Comparison of ENCODE assay signal across 11 cellular contexts in genomic region chrX:7086384-7086783, GRCh38.
DNase-seq lines count a peak whose midpoint lies in the region; ATAC-seq and TF ChIP-seq lines count a peak whose summit lies in the region.
"Had no signal": no experiment of that assay in that cellular context is flagged by ENCODE, and none has a peak within 500 bp of the region (broad histone marks: within the 10 kb centered on the region; RNA-seq: fewer than 3 reads in every experiment).

No MANE protein-coding gene starts in this region.

- H3K36me3 Mint-ChIP-seq in brain (peaks cover 38% of the 10 kb centered on the region), CD14-positive monocyte (peaks cover 5 to 37% of the 10 kb centered on the region in 2 donors), chondrocyte (ENCODE audit: low read depth) (peaks cover 7% of the 10 kb centered on the region)
- H3K36me3 Mint-ChIP-seq: CD8-positive, alpha-beta T cell had no signal

- H3K27me3 Mint-ChIP-seq in brain (no peaks in the 10 kb centered on the region), CD14-positive monocyte (ENCODE audit: low read depth in 3 of 3) (no peaks in the 10 kb centered on the region), chondrocyte (ENCODE audit: low read depth) (peaks cover under 1% of the 10 kb centered on the region)
- H3K27me3 Mint-ChIP-seq: activated T-helper 17 cell treated with anti-CD3 and anti-CD28 coated beads, Interleukin-2, amount 50 U/mL, for 72 hours had no signal

- intact Hi-C loops in CD14-positive monocyte (cut with micrococcal nuclease): no loop called here

- peak; percentile 39 for ATAC-seq in GM19438 (IDR thresholded peaks at IDR 0.05; ENCODE audit: low read depth, unreplicated experiment)
- peak; percentile 34 for ATAC-seq in HG03342 (IDR thresholded peaks at IDR 0.05; ENCODE audit: unreplicated experiment)
- ATAC-seq: activated T-helper 17 cell treated with anti-CD3 and anti-CD28 coated beads, Interleukin-2, amount 50 U/mL, for 72 hours; CD8-positive, alpha-beta T cell had no signal

- H3K4me1 Mint-ChIP-seq in brain (peaks cover 46% of the 10 kb centered on the region), CD14-positive monocyte (peaks cover 61% of the 10 kb centered on the region), chondrocyte (ENCODE audit: low read depth) (peaks cover 26% of the 10 kb centered on the region)

- TF ChIP-seq CTCF in brain (conservative IDR thresholded peaks at IDR 0.05): no peak
- TF ChIP-seq CTCF in CD14-positive monocyte (IDR thresholded peaks at IDR 0.05): no peak
- no peak for TF ChIP-seq CTCF in chondrocyte (IDR thresholded peaks at IDR 0.05)

- peaks cover 0 to 3% (median 0%) of the 10 kb centered on the region in 5 experiments for H3K9me3 Mint-ChIP-seq in brain
- peaks cover 0 to 2% (median 0%) of the 10 kb centered on the region in 7 donors for H3K9me3 Mint-ChIP-seq in CD14-positive monocyte
- no peaks in the 10 kb centered on the region for H3K9me3 Mint-ChIP-seq in chondrocyte (ENCODE audit: low read depth)
- H3K9me3 Mint-ChIP-seq: activated T-helper 17 cell treated with anti-CD3 and anti-CD28 coated beads, Interleukin-2, amount 50 U/mL, for 72 hours; CD8-positive, alpha-beta T cell had no signal

- DNase-seq in Daoy (ENCODE audit: low read depth) (peak; percentile 17), NCI-H1436 (lab: John Stamatoyannopoulos, UW) (no peak), CD14-positive monocyte (ENCODE audit: low spot score) (no peak), NCI-H82 treated with DMSO at 0.1 percent for 48 hours (lab: John Stamatoyannopoulos, UW; ENCODE audit: unreplicated experiment) (no peak), chondrocyte (ENCODE audit: low spot score) (no peak)
- DNase-seq: CD8-positive, alpha-beta T cell; NCI-H524 treated with DMSO at 0.1 percent for 48 hours had no signal

- H3K27ac Mint-ChIP-seq in brain: peak overlapping the region in 3 of 5 experiments; percentile 33 to 73 (median 37)
- peak overlapping the region in 3 of 7 donors; percentile 8 to 59 (median 33) for H3K27ac Mint-ChIP-seq in CD14-positive monocyte
- H3K27ac Mint-ChIP-seq in chondrocyte (ENCODE audit: unreplicated experiment): no peak overlapping the region
- H3K27ac Mint-ChIP-seq: activated T-helper 17 cell treated with anti-CD3 and anti-CD28 coated beads, Interleukin-2, amount 50 U/mL, for 72 hours had no signal

- H3K4me3 Mint-ChIP-seq in brain (no peak overlapping the region), CD14-positive monocyte (no peak overlapping the region), chondrocyte (ENCODE audit: unreplicated experiment) (no peak overlapping the region)
- H3K4me3 Mint-ChIP-seq: activated T-helper 17 cell treated with anti-CD3 and anti-CD28 coated beads, Interleukin-2, amount 50 U/mL, for 72 hours; CD8-positive, alpha-beta T cell had no signal
